8 cellular contexts compared by ENCODE assay signal in the genomic region with DNA sequence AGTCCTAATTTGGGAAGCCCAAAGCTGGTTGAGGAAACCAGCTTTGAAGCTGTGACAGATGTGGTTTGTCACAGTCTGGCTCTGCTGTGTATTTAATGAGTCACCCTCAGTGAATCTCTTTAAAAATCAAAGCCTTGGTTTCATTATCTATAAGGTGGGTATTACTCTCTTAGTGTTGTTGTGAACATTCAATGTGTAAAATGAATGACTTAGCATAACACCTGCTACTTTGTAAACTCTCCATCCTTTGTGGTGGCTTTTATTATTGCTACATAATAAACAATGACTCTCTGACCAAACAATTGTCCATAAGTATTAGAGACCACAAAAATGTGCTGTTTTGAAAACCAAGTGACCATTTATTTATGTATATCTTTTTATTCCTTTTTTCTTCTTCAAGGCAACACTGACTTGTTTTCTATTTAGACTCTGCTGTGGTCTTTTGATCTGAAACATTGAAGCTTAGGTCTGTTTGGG. TPM values are rescaled to one million over a fixed set of nuclear protein-coding genes. Genes with fewer than 3 reads are reported as not detected.
DNase-seq lines count a peak whose midpoint lies in the region; ATAC-seq, FAIRE-seq and TF ChIP-seq lines count a peak whose summit lies in the region.

No MANE protein-coding gene starts in this region.

- peak; percentile 72 for ATAC-seq in GM19395 (IDR thresholded peaks at IDR 0.05; ENCODE audit: unreplicated experiment)

- H3K27me3 ChIP-seq in MG63 (no peaks in the 10 kb centered on the region), endocrine pancreas (ENCODE audit: control insufficient read depth, insufficient read depth, low read length) (no peaks in the 10 kb centered on the region)

- no peak overlapping the region for H3K4me3 ChIP-seq in AG10803 (ENCODE audit: low read length)
- H3K4me3 ChIP-seq in MG63 = no peak overlapping the region
- peak overlapping the region; percentile 23 for H3K4me3 ChIP-seq in endocrine pancreas (ENCODE audit: control insufficient read depth, insufficient read depth, low read length)

- peaks cover 45% of the 10 kb centered on the region for H3K4me1 ChIP-seq in endocrine pancreas (ENCODE audit: control insufficient read depth, insufficient read depth, low read length)

- TF ChIP-seq CTCF in AG10803 (conservative IDR thresholded peaks at IDR 0.05; ENCODE audit: low read length) = no peak

- DNase-seq in AG10803 (ENCODE audit: low read depth) = peak; percentile 32
- DNase-seq in MG63 = peak; percentile 28
- no peak for DNase-seq in islet precursor cell
- no peak for DNase-seq in frontal cortex (ENCODE audit: low spot score in 2 of 2)
- no peak for DNase-seq in mucosa of gallbladder (ENCODE audit: low spot score)
- no peak for DNase-seq in hypothalamus (lab: John Stamatoyannopoulos, UW)

- FAIRE-seq in frontal cortex (lab: Jason Lieb, UNC) = no peak

- H3K36me3 ChIP-seq in MG63 = no peaks in the 10 kb centered on the region
- no peaks in the 10 kb centered on the region for H3K36me3 ChIP-seq in endocrine pancreas (ENCODE audit: control insufficient read depth, insufficient read depth, low read length)

- H3K9me3 ChIP-seq in MG63 (peaks cover 14% of the 10 kb centered on the region), endocrine pancreas (ENCODE audit: control insufficient read depth, low read length) (no peaks in the 10 kb centered on the region)

- no peak overlapping the region for H3K9ac ChIP-seq in endocrine pancreas (ENCODE audit: control insufficient read depth, insufficient read depth, low read length)

RNA-seq across cellular contexts. Expression of gene PLCB1, which starts 24.6 kb away (rescaled TPM):
- 11.8 and 16.0 TPM in 2 replicates for total RNA-seq in MG63 (2014; rRNA removed; shearing (Covaris generic); ENCODE audit: low replicate concordance)
- 48.9 TPM for total RNA-seq in frontal cortex
- 19.0 TPM for total RNA-seq in mucosa of gallbladder

Comparison
In these comparisons a context has a peak if more than half of its experiments do, and no peak if none do; other contexts are left out.
1. DNase-seq: peak in AG10803 (single experiment) and MG63 (single experiment); none in islet precursor cell (single experiment), frontal cortex (0 of 2), mucosa of gallbladder (single experiment) and hypothalamus (0 of 51).